8 cellular contexts compared by ENCODE assay signal in genomic region chr14:73136085-73136386, GRCh38. TPM values are rescaled to one million over a fixed set of nuclear protein-coding genes. Genes with fewer than 3 reads are reported as not detected.
DNase-seq lines count a peak whose midpoint lies in the region; ATAC-seq and TF ChIP-seq lines count a peak whose summit lies in the region.

No MANE protein-coding gene starts in this region.

- TF ChIP-seq CTCF in GM12865 (IDR thresholded peaks at IDR 0.05; ENCODE audit: insufficient read depth, low read depth, low read length, missing control alignments), result no peak
- TF ChIP-seq CTCF in fibroblast of the aortic adventitia (IDR thresholded peaks at IDR 0.05; ENCODE audit: insufficient read depth, low read length), result no peak
- TF ChIP-seq CTCF in sigmoid colon (IDR thresholded peaks at IDR 0.05), result no peak

- intact Hi-C loops in sigmoid colon (cut with DNase I), result no loop called here

- H3K36me3 ChIP-seq in sigmoid colon, result no peaks in the 10 kb centered on the region

- H3K36me3 Mint-ChIP-seq in T-helper 17 cell (ENCODE audit: low read depth), result peaks cover 8% of the 10 kb centered on the region

- no peaks in the 10 kb centered on the region for H3K9me3 ChIP-seq in T-helper 17 cell (ENCODE audit: control insufficient read depth, low read length, poor library complexity, severe bottlenecking)
- H3K9me3 ChIP-seq in sigmoid colon, result no peaks in the 10 kb centered on the region

- no peaks in the 10 kb centered on the region for H3K27me3 Mint-ChIP-seq in T-helper 17 cell

- peak overlapping the region; percentile 89 for H3K4me3 Mint-ChIP-seq in T-helper 17 cell

- no peaks in the 10 kb centered on the region for H3K27me3 ChIP-seq in sigmoid colon

- TF ChIP-seq EP300 in sigmoid colon (IDR thresholded peaks at IDR 0.05), result no peak

- peaks cover 0 to 21% (median 15%) of the 10 kb centered on the region in 4 donors for H3K4me1 ChIP-seq in sigmoid colon

- no peak for TF ChIP-seq POLR2A in sigmoid colon (IDR thresholded peaks at IDR 0.05)

- no peak for ATAC-seq in T-helper 17 cell

- H3K27ac ChIP-seq in sigmoid colon, result peak overlapping the region; percentile 84 to 96 (median 94)

- peaks cover 18% of the 10 kb centered on the region for H3K4me1 Mint-ChIP-seq in T-helper 17 cell

- H3K4me3 ChIP-seq in GM12865 (ENCODE audit: low read depth, low read length) (peak overlapping the region; percentile 88), fibroblast of the aortic adventitia (ENCODE audit: low read depth, low read length) (peak overlapping the region; percentile 89), sigmoid colon (peak overlapping the region; percentile 59 to 97 (median 80))

- DNase-seq in GM12865 (ENCODE audit: low read depth) (no peak), T-helper 17 cell (no peak), fibroblast of the aortic adventitia (ENCODE audit: low read depth) (peak; percentile 10), sigmoid colon (no peak), COLO829 (ENCODE audit: low spot score) (no peak), NCI-H146 treated with DMSO at 0.1 percent for 48 hours (lab: John Stamatoyannopoulos, UW; ENCODE audit: unreplicated experiment) (no peak), cortex of kidney (lab: John Stamatoyannopoulos, UW) (no peak)
- no peak for DNase-seq in stimulated activated naive CD4-positive, alpha-beta T cell treated with Interleukin-2 at 50 U/mL for 16 hours (lab: John Stamatoyannopoulos, UW)

- 2 to 3% methylated on average over 16 of the region's 16 CpGs for WGBS in sigmoid colon, 2 donors

- peak overlapping the region; percentile 98 for H3K27ac Mint-ChIP-seq in T-helper 17 cell

RNA-seq across cellular contexts. Expression of gene PSEN1, which starts 0.3 kb away (rescaled TPM):
- total RNA-seq in T-helper 17 cell, result 10 to 100 TPM; 31.6 to 32.1 TPM
- total RNA-seq in fibroblast of the aortic adventitia (ENCODE audit: low replicate concordance), result 36.6 and 55.0 TPM in 2 replicates
- 10 to 100 TPM; 34.9 to 53.5 (median 46.4) TPM for total RNA-seq in sigmoid colon
- 10 to 100 TPM; 11.4 to 47.4 (median 14.3) TPM for polyA plus RNA-seq in sigmoid colon
